23 cellular contexts compared by ENCODE assay signal in the genomic region with DNA sequence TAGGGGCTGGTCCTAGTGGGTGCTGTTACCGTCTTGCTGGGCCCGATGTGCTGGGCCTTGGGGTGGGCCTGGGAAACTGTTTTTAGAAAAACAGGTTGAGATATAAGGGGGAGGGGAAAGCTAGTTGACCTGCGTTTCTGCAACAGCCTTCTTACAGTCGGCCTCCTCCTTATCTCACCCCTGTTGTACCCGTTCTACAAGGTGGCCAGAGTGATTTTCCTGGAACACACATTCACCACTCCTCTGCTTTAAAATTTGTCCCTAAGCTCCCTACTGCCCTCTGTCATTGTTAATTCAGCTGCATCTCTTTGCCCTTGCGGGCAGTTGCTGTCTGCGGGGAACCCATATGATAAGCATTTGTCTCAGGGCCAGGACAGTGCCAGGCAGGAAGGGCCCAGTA. TPM values are rescaled to one million over a fixed set of nuclear protein-coding genes. Genes with fewer than 3 reads are reported as not detected.
"Had no signal": no experiment of that assay in that cellular context is flagged by ENCODE, and none has a peak within 500 bp of the region (broad histone marks: within the 10 kb centered on the region; RNA-seq: fewer than 3 reads in every experiment).

No MANE protein-coding gene starts in this region.

- H3K4me3 ChIP-seq: cardiac muscle cell, heart left ventricle, lower lobe of right lung, right atrium auricular region, spleen had no signal

- H3K27me3 ChIP-seq: right atrium auricular region had no signal

- H3K9me3 Mint-ChIP-seq: activated CD4-positive, alpha-beta memory T cell treated with anti-CD3 and anti-CD28 coated beads, Interleukin-2, amount 10 ng/mL, durations not matched to agents 7 days and 5 days; activated naive CD4-positive, alpha-beta T cell treated with anti-CD3 and anti-CD28 coated beads, Interleukin-2, amount 10 ng/mL, durations not matched to agents 7 days and 5 days; naive B cell had no signal

- H3K9me3 ChIP-seq: heart left ventricle, lower lobe of right lung, right atrium auricular region, spleen had no signal

- H3K27ac Mint-ChIP-seq: activated CD4-positive, alpha-beta memory T cell treated with anti-CD3 and anti-CD28 coated beads, Interleukin-2, amount 10 ng/mL, durations not matched to agents 7 days and 5 days; activated CD8-positive, alpha-beta memory T cell treated with anti-CD3 and anti-CD28 coated beads, Interleukin-2, amount 10 ng/mL, durations not matched to agents 7 days and 5 days; activated naive CD4-positive, alpha-beta T cell treated with anti-CD3 and anti-CD28 coated beads, Interleukin-2, amount 10 ng/mL, durations not matched to agents 7 days and 5 days; naive B cell; progenitor cell of endocrine pancreas had no signal

- H3K27ac ChIP-seq: cardiac muscle cell, heart left ventricle, lower lobe of right lung, right atrium auricular region, spleen had no signal

- H3K4me1 Mint-ChIP-seq: activated CD8-positive, alpha-beta memory T cell treated with anti-CD3 and anti-CD28 coated beads, Interleukin-2, amount 10 ng/mL, durations not matched to agents 7 days and 5 days; activated naive CD4-positive, alpha-beta T cell treated with anti-CD3 and anti-CD28 coated beads, Interleukin-2, amount 10 ng/mL, durations not matched to agents 7 days and 5 days had no signal

- DNase-seq: activated CD4-positive, alpha-beta memory T cell treated with anti-CD3 and anti-CD28 coated beads, Interleukin-2, amount 10 ng/mL, durations not matched to agents 7 days and 5 days; activated CD4-positive, alpha-beta T cell treated with anti-CD3 and anti-CD28 coated beads for 4 hours; activated CD4-positive, CD25-positive, alpha-beta regulatory T cell; activated CD8-positive, alpha-beta memory T cell treated with anti-CD3 and anti-CD28 coated beads, Interleukin-2, amount 10 ng/mL, durations not matched to agents 7 days and 5 days; activated effector memory CD4-positive, alpha-beta T cell treated with anti-CD3 and anti-CD28 coated beads, Interleukin-2, amount 50 U/mL, for 16 hours; activated naive CD4-positive, alpha-beta T cell treated with anti-CD3 and anti-CD28 coated beads, Interleukin-2, amount 10 ng/mL, durations not matched to agents 7 days and 5 days; activated T-cell treated with anti-CD3 and anti-CD28 coated beads for 4 hours; amygdala; cortex of kidney; heart left ventricle; kidney; lower lobe of right lung; mesendoderm; naive B cell; occipital lobe; spleen; stimulated activated CD4-positive, alpha-beta T cell treated with anti-CD3 and anti-CD28 coated beads, Interleukin-4, amount 100 ng/mL, for 1 hour; stimulated activated naive CD4-positive, alpha-beta T cell treated with Interleukin-2 at 50 U/mL for 16 hours; T-helper 1 cell had no signal

- H3K36me3 Mint-ChIP-seq: activated CD8-positive, alpha-beta memory T cell treated with anti-CD3 and anti-CD28 coated beads, Interleukin-2, amount 10 ng/mL, durations not matched to agents 7 days and 5 days; activated naive CD4-positive, alpha-beta T cell treated with anti-CD3 and anti-CD28 coated beads, Interleukin-2, amount 10 ng/mL, durations not matched to agents 7 days and 5 days; naive B cell had no signal

- FAIRE-seq: kidney, TTC549 had no signal

- H3K4me3 Mint-ChIP-seq: activated CD4-positive, alpha-beta memory T cell treated with anti-CD3 and anti-CD28 coated beads, Interleukin-2, amount 10 ng/mL, durations not matched to agents 7 days and 5 days; activated CD8-positive, alpha-beta memory T cell treated with anti-CD3 and anti-CD28 coated beads, Interleukin-2, amount 10 ng/mL, durations not matched to agents 7 days and 5 days; activated naive CD4-positive, alpha-beta T cell treated with anti-CD3 and anti-CD28 coated beads, Interleukin-2, amount 10 ng/mL, durations not matched to agents 7 days and 5 days; naive B cell had no signal

- ATAC-seq: activated CD8-positive, alpha-beta memory T cell treated with anti-CD3 and anti-CD28 coated beads, Interleukin-2, amount 10 ng/mL, durations not matched to agents 7 days and 5 days; heart left ventricle; lower lobe of right lung had no signal

- H3K4me1 ChIP-seq: lower lobe of right lung had no signal

- H3K36me3 ChIP-seq: cardiac muscle cell, heart left ventricle, lower lobe of right lung, right atrium auricular region, spleen had no signal

RNA-seq across cellular contexts. Expression of a gene that starts 4.9 kb away (rescaled TPM):
- total RNA-seq: activated CD8-positive, alpha-beta memory T cell treated with anti-CD3 and anti-CD28 coated beads, Interleukin-2, amount 10 ng/mL, durations not matched to agents 7 days and 5 days had no signal
